23 cellular contexts compared by ENCODE assay signal in genomic region chrX:104117753-104118152, GRCh38. TPM values are rescaled to one million over a fixed set of nuclear protein-coding genes. Genes with fewer than 3 reads are reported as not detected.
DNase-seq lines count a peak whose midpoint lies in the region; ATAC-seq, FAIRE-seq and TF ChIP-seq lines count a peak whose summit lies in the region.
"Had no signal": no experiment of that assay in that cellular context is flagged by ENCODE, and none has a peak within 500 bp of the region (broad histone marks: within the 10 kb centered on the region; RNA-seq: fewer than 3 reads in every experiment).

No MANE protein-coding gene starts in this region.

- H3K4me3 ChIP-seq in A549 = no peak overlapping the region
- H3K4me3 ChIP-seq: K562 had no signal

- no peaks in the 10 kb centered on the region for H3K36me3 Mint-ChIP-seq in activated naive CD8-positive, alpha-beta T cell treated with anti-CD3 and anti-CD28 coated beads, Interleukin-2, amount 50 U/mL, for 24 hours (ENCODE audit: low read depth)
- no peaks in the 10 kb centered on the region for H3K36me3 Mint-ChIP-seq in stimulated activated effector memory CD8-positive, alpha-beta T cell treated with anti-CD3 and anti-CD28 coated beads, Interleukin-12 subunit alpha, Interleukin-12 subunit beta, amount 100 ng/mL, for 72 hours
- H3K36me3 Mint-ChIP-seq: CD4-positive, CD25-positive, alpha-beta regulatory T cell had no signal

- H3K9me3 Mint-ChIP-seq in activated naive CD8-positive, alpha-beta T cell treated with anti-CD3 and anti-CD28 coated beads, Interleukin-2, amount 50 U/mL, for 24 hours = no peaks in the 10 kb centered on the region
- H3K9me3 Mint-ChIP-seq in stimulated activated effector memory CD8-positive, alpha-beta T cell treated with anti-CD3 and anti-CD28 coated beads, Interleukin-12 subunit alpha, Interleukin-12 subunit beta, amount 100 ng/mL, for 72 hours = no peaks in the 10 kb centered on the region

- no peaks in the 10 kb centered on the region for H3K9me3 ChIP-seq in A549

- peak overlapping the region; percentile 74 for H3K27ac Mint-ChIP-seq in activated naive CD8-positive, alpha-beta T cell treated with anti-CD3 and anti-CD28 coated beads, Interleukin-2, amount 50 U/mL, for 24 hours
- H3K27ac Mint-ChIP-seq in stimulated activated effector memory CD8-positive, alpha-beta T cell treated with anti-CD3 and anti-CD28 coated beads, Interleukin-12 subunit alpha, Interleukin-12 subunit beta, amount 100 ng/mL, for 72 hours = peak overlapping the region; percentile 40

- POLR2A ChIA-PET in A549 (lab: Yijun Ruan, JAX) = no interaction called here

- TF ChIP-seq CTCF in A549 (IDR thresholded peaks at IDR 0.05) = no peak

- DNase-seq in A549 (ENCODE audit: low read depth in 1 of 2, low spot score in 1 of 2) (no peak), GM19239 (ENCODE audit: insufficient read length, low spot score) (no peak)
- DNase-seq in activated naive CD8-positive, alpha-beta T cell treated with anti-CD3 and anti-CD28 coated beads, Interleukin-2, amount 50 U/mL, for 24 hours = no peak
- DNase-seq in stimulated activated effector memory CD8-positive, alpha-beta T cell treated with anti-CD3 and anti-CD28 coated beads, Interleukin-12 subunit alpha, Interleukin-12 subunit beta, amount 100 ng/mL, for 72 hours (ENCODE audit: low spot score in 2 of 2) = no peak
- DNase-seq: CD4-positive, CD25-positive, alpha-beta regulatory T cell; DMS79 treated with DMSO at 0.1 percent for 48 hours; MM.1S; NCI-H1048; NCI-H1417 treated with DMSO at 0.1 percent for 48 hours; NCI-H187; NCI-H446; NCI-H526; OCI-M1 had no signal

- no peak overlapping the region for H3K4me3 Mint-ChIP-seq in activated naive CD8-positive, alpha-beta T cell treated with anti-CD3 and anti-CD28 coated beads, Interleukin-2, amount 50 U/mL, for 24 hours
- H3K4me3 Mint-ChIP-seq in stimulated activated effector memory CD8-positive, alpha-beta T cell treated with anti-CD3 and anti-CD28 coated beads, Interleukin-12 subunit alpha, Interleukin-12 subunit beta, amount 100 ng/mL, for 72 hours = no peak overlapping the region

- peaks cover 55% of the 10 kb centered on the region for H3K4me1 Mint-ChIP-seq in activated naive CD8-positive, alpha-beta T cell treated with anti-CD3 and anti-CD28 coated beads, Interleukin-2, amount 50 U/mL, for 24 hours
- peaks cover 36% of the 10 kb centered on the region for H3K4me1 Mint-ChIP-seq in stimulated activated effector memory CD8-positive, alpha-beta T cell treated with anti-CD3 and anti-CD28 coated beads, Interleukin-12 subunit alpha, Interleukin-12 subunit beta, amount 100 ng/mL, for 72 hours

- TF ChIP-seq RAD21 in A549 (conservative IDR thresholded peaks at IDR 0.05 in 1 of 2, IDR thresholded peaks at IDR 0.05 in 1 of 2) = no peak

- TF ChIP-seq POLR2A in A549 (IDR thresholded peaks at IDR 0.05; ENCODE audit: low read length) = no peak

- CTCF ChIA-PET in A549 (lab: Yijun Ruan, JAX) = interaction anchor here (2.2 kb wide), 1 partner anchor 23 kb away, joined by 5 read pairs; no protein-coding TSS in a partner anchor

- no peak overlapping the region for H3K4me2 ChIP-seq in A549

- H3K4me1 ChIP-seq in A549 = no peaks in the 10 kb centered on the region

- no peak overlapping the region for H3K27ac ChIP-seq in A549
- H3K27ac ChIP-seq: HL-60 had no signal

- peak; percentile 79 for FAIRE-seq in A549 (lab: Jason Lieb, UNC)
- FAIRE-seq in GM19239 (lab: Jason Lieb, UNC) = peak; percentile 86
- FAIRE-seq: H1, HepG2, K562, RCC 7860 had no signal

- no peaks in the 10 kb centered on the region for H3K27me3 Mint-ChIP-seq in activated naive CD8-positive, alpha-beta T cell treated with anti-CD3 and anti-CD28 coated beads, Interleukin-2, amount 50 U/mL, for 24 hours
- H3K27me3 Mint-ChIP-seq: CD4-positive, CD25-positive, alpha-beta regulatory T cell had no signal

- no peak for ATAC-seq in A549
- ATAC-seq in activated naive CD8-positive, alpha-beta T cell treated with anti-CD3 and anti-CD28 coated beads, Interleukin-2, amount 50 U/mL, for 24 hours = peak; percentile 45
- ATAC-seq in stimulated activated effector memory CD8-positive, alpha-beta T cell treated with anti-CD3 and anti-CD28 coated beads, Interleukin-12 subunit alpha, Interleukin-12 subunit beta, amount 100 ng/mL, for 72 hours = peak; percentile 68
- no peak for ATAC-seq in GM19023 (IDR thresholded peaks at IDR 0.05; ENCODE audit: unreplicated experiment)
- no peak for ATAC-seq in HG02970 (IDR thresholded peaks at IDR 0.05; ENCODE audit: low FRiP score, unreplicated experiment)
- no peak for ATAC-seq in HG03457 (IDR thresholded peaks at IDR 0.05; ENCODE audit: unreplicated experiment)
- ATAC-seq: HCT116, HepG2, K562, Right ventricle myocardium inferior had no signal

- no peak for TF ChIP-seq EP300 in A549 (IDR thresholded peaks at IDR 0.05)

TF ChIP-seq in A549, 52 proteins besides CTCF, POLR2A, EP300 and RAD21:
- TF ChIP-seq GATA3 (IDR thresholded peaks at IDR 0.05; ENCODE audit: borderline replicate concordance) (no peak), FOXS1 (CRISPR knock-in tag; IDR thresholded peaks at IDR 0.05) (no peak), FOSB (CRISPR knock-in tag; IDR thresholded peaks at IDR 0.05) (no peak), RNF2 (IDR thresholded peaks at IDR 0.05; ENCODE audit: borderline replicate concordance, low read depth) (no peak), KDM5A (IDR thresholded peaks at IDR 0.05) (no peak), CHD4 (IDR thresholded peaks at IDR 0.05; ENCODE audit: borderline replicate concordance) (no peak), NR3C1 (IDR thresholded peaks at IDR 0.05) (no peak), HOXB13 (CRISPR knock-in tag; IDR thresholded peaks at IDR 0.05; ENCODE audit: low read depth) (no peak), HMGXB4 (CRISPR knock-in tag; IDR thresholded peaks at IDR 0.05; ENCODE audit: borderline replicate concordance) (no peak), EHF (CRISPR knock-in tag; IDR thresholded peaks at IDR 0.05) (no peak), JUN (IDR thresholded peaks at IDR 0.05) (no peak), ELK1 (IDR thresholded peaks at IDR 0.05; ENCODE audit: low read depth, low read length) (no peak), MAFK (IDR thresholded peaks at IDR 0.05; ENCODE audit: partially characterized antibody) (no peak), TP53 (CRISPR knock-in tag; IDR thresholded peaks at IDR 0.05) (no peak), NPAS2 (CRISPR knock-in tag; IDR thresholded peaks at IDR 0.05; ENCODE audit: borderline replicate concordance) (no peak)
- TF ChIP-seq, protein P1, sequence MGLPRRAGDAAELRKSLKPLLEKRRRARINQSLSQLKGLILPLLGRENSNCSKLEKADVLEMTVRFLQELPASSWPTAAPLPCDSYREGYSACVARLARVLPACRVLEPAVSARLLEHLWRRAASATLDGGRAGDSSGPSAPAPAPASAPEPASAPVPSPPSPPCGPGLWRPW (IDR thresholded peaks at IDR 0.05) = no peak

RNA-seq across cellular contexts. Expression of gene ZCCHC18, which starts 5.4 kb away (rescaled TPM):
- 0.26 and 0.35 TPM in 2 replicates for polyA plus RNA-seq in A549 (2011; rRNA removed)
- 0.16 and 0.17 TPM in 2 replicates for polyA plus RNA-seq in A549 (2012; cell fraction: cytosol; rRNA removed)
- polyA plus RNA-seq in A549 (2012; cell fraction: nucleus; rRNA removed) = 0.05 and 0.19 TPM in 2 replicates
- 0.14 to 0.22 TPM (median 0.19 TPM) in 3 replicates for polyA plus RNA-seq in A549 (2017; fragmentation: RNase III; extraction: RNeasy Plus Mini Kit Qiagen cat#74134 plus additional on column Dnase treatment)
- polyA minus RNA-seq in A549 (2011; rRNA and poly(A)+ RNA removed) = not detected in 2 replicates
- polyA plus RNA-seq: K562 had no signal

RNA-seq across cellular contexts. Expression of gene SLC25A53, which starts 39.1 kb away (rescaled TPM):
- 3.3 and 5.0 TPM in 2 replicates for polyA plus RNA-seq in A549 (2011; rRNA removed)
- polyA plus RNA-seq in A549 (2012; cell fraction: cytosol; rRNA removed) = 3.9 and 4.3 TPM in 2 replicates
- 2.1 and 2.2 TPM in 2 replicates for polyA plus RNA-seq in A549 (2012; cell fraction: nucleus; rRNA removed)
- 4.6 to 5.5 TPM (median 4.9 TPM) in 3 replicates for polyA plus RNA-seq in A549 (2017; fragmentation: RNase III; extraction: RNeasy Plus Mini Kit Qiagen cat#74134 plus additional on column Dnase treatment)
- 3.0 and 5.0 TPM in 2 replicates for polyA minus RNA-seq in A549 (2011; rRNA and poly(A)+ RNA removed)

RNA-seq across cellular contexts. Expression of gene TMSB15C, which starts 41.7 kb away (rescaled TPM):
- polyA plus RNA-seq in A549 (2011; rRNA removed) = 0.81 and 1.1 TPM in 2 replicates
- 0.17 and 0.22 TPM in 2 replicates for polyA plus RNA-seq in A549 (2012; cell fraction: cytosol; rRNA removed)
- polyA plus RNA-seq in A549 (2012; cell fraction: nucleus; rRNA removed) = 0.35 and 0.42 TPM in 2 replicates
- 0.58 to 0.96 TPM (median 0.79 TPM) in 3 replicates for polyA plus RNA-seq in A549 (2017; fragmentation: RNase III; extraction: RNeasy Plus Mini Kit Qiagen cat#74134 plus additional on column Dnase treatment)
- 0.15 and 0.25 TPM in 2 replicates for polyA minus RNA-seq in A549 (2011; rRNA and poly(A)+ RNA removed)
- polyA plus RNA-seq: HepG2 had no signal

RNA-seq across cellular contexts. Expression of gene FAM199X, which starts 48.5 kb away (rescaled TPM):
- 16.6 and 20.1 TPM in 2 replicates for polyA plus RNA-seq in A549 (2011; rRNA removed)
- polyA plus RNA-seq in A549 (2012; cell fraction: cytosol; rRNA removed) = 2.7 and 3.6 TPM in 2 replicates
- 1.6 and 3.0 TPM in 2 replicates for polyA plus RNA-seq in A549 (2012; cell fraction: nucleus; rRNA removed)
- 24.2 to 26.4 TPM (median 25.8 TPM) in 3 replicates for polyA plus RNA-seq in A549 (2017; fragmentation: RNase III; extraction: RNeasy Plus Mini Kit Qiagen cat#74134 plus additional on column Dnase treatment)
- polyA minus RNA-seq in A549 (2011; rRNA and poly(A)+ RNA removed) = 9.4 and 11.1 TPM in 2 replicates

Comparison
In these comparisons a context has a peak if more than half of its experiments do, and no peak if none do; other contexts are left out.
1. ATAC-seq: peak in activated naive CD8-positive, alpha-beta T cell treated with anti-CD3 and anti-CD28 coated beads, Interleukin-2, amount 50 U/mL, for 24 hours (single experiment) and stimulated activated effector memory CD8-positive, alpha-beta T cell treated with anti-CD3 and anti-CD28 coated beads, Interleukin-12 subunit alpha, Interleukin-12 subunit beta, amount 100 ng/mL, for 72 hours (single experiment); none in A549 (0 of 2), GM19023 (single experiment), HG02970 (single experiment) and HG03457 (single experiment).